In genomic region chr10:11560076-11560709, GRCh38 we compare ENCODE assay signal across 9 cellular contexts. TPM values are rescaled to one million over a fixed set of nuclear protein-coding genes. Genes with fewer than 3 reads are reported as not detected.
DNase-seq lines count a peak whose midpoint lies in the region; ATAC-seq and TF ChIP-seq lines count a peak whose summit lies in the region.
"Had no signal": no experiment of that assay in that cellular context is flagged by ENCODE, and none has a peak within 500 bp of the region (broad histone marks: within the 10 kb centered on the region; RNA-seq: fewer than 3 reads in every experiment).

No MANE protein-coding gene starts in this region.

- H3K36me3 Mint-ChIP-seq in activated CD8-positive, alpha-beta memory T cell treated with anti-CD3 and anti-CD28 coated beads, Interleukin-2, amount 10 ng/mL, durations not matched to agents 7 days and 5 days: no peaks in the 10 kb centered on the region

- no peak overlapping the region for H3K4me3 Mint-ChIP-seq in activated CD8-positive, alpha-beta memory T cell treated with anti-CD3 and anti-CD28 coated beads, Interleukin-2, amount 10 ng/mL, durations not matched to agents 7 days and 5 days

- ATAC-seq in GM21825 (IDR thresholded peaks at IDR 0.05; ENCODE audit: unreplicated experiment): peak; percentile 70
- no peak for ATAC-seq in activated CD8-positive, alpha-beta memory T cell treated with anti-CD3 and anti-CD28 coated beads, Interleukin-2, amount 10 ng/mL, durations not matched to agents 7 days and 5 days

- in situ Hi-C loops in GM13976 (cut with MboI; ENCODE audit: low sequenced_read_pairs, unreplicated experiment) (no loop called here), KBM-7 (cut with MboI; ENCODE audit: low pct_unique_long_range_greater_than_20kb, low sequenced_read_pairs) (no loop called here)

- peaks cover 5% of the 10 kb centered on the region for H3K4me1 Mint-ChIP-seq in activated CD8-positive, alpha-beta memory T cell treated with anti-CD3 and anti-CD28 coated beads, Interleukin-2, amount 10 ng/mL, durations not matched to agents 7 days and 5 days

- DNase-seq in GM13976 (ENCODE audit: low spot score) (peak; percentile 37), KBM-7 (peak; percentile 62), kidney tubule cell (ENCODE audit: low spot score) (peak; percentile 63), NCI-H146 (lab: John Stamatoyannopoulos, UW) (no peak), NCI-H226 (no peak)
- DNase-seq in activated effector memory CD4-positive, alpha-beta T cell treated with Interleukin-2 at 50 U/mL for 16 hours: no peak
- no peak for DNase-seq in activated CD8-positive, alpha-beta memory T cell treated with anti-CD3 and anti-CD28 coated beads, Interleukin-2, amount 10 ng/mL, durations not matched to agents 7 days and 5 days
- DNase-seq: DMS79 treated with DMSO at 0.1 percent for 48 hours had no signal

- H3K9me3 Mint-ChIP-seq in activated CD8-positive, alpha-beta memory T cell treated with anti-CD3 and anti-CD28 coated beads, Interleukin-2, amount 10 ng/mL, durations not matched to agents 7 days and 5 days (ENCODE audit: low read depth): no peaks in the 10 kb centered on the region

- CTCF ChIA-PET in activated CD8-positive, alpha-beta memory T cell treated with anti-CD3 and anti-CD28 coated beads, Interleukin-2, amount 10 ng/mL, durations not matched to agents 7 days and 5 days (lab: Charles Lee): interaction anchor here (1.6 kb wide), 1 partner anchor 10 kb away, joined by 3 read pairs; no protein-coding TSS in a partner anchor

- H3K27ac Mint-ChIP-seq in activated CD8-positive, alpha-beta memory T cell treated with anti-CD3 and anti-CD28 coated beads, Interleukin-2, amount 10 ng/mL, durations not matched to agents 7 days and 5 days: no peak overlapping the region

- no peak for TF ChIP-seq CTCF in GM13976 (IDR thresholded peaks at IDR 0.05; ENCODE audit: borderline replicate concordance, control extremely low read depth, extremely low read depth, insufficient read depth, missing control alignments)

- H3K27me3 Mint-ChIP-seq in activated CD8-positive, alpha-beta memory T cell treated with anti-CD3 and anti-CD28 coated beads, Interleukin-2, amount 10 ng/mL, durations not matched to agents 7 days and 5 days: peaks cover 5% of the 10 kb centered on the region

RNA-seq across cellular contexts. Expression of gene USP6NL, which starts 51.3 kb away (rescaled TPM):
- total RNA-seq in activated CD8-positive, alpha-beta memory T cell treated with anti-CD3 and anti-CD28 coated beads, Interleukin-2, amount 10 ng/mL, durations not matched to agents 7 days and 5 days: 1 to 10 TPM in 1 of 2 experiments, under 1 TPM in 1; 0.49 to 1.1 TPM

Comparison
In these comparisons a context has a peak if more than half of its experiments do, and no peak if none do; other contexts are left out.
1. DNase-seq: peak in GM13976 (single experiment), KBM-7 (single experiment) and kidney tubule cell (single experiment); none in NCI-H146 (single experiment), NCI-H226 (single experiment), activated effector memory CD4-positive, alpha-beta T cell treated with Interleukin-2 at 50 U/mL for 16 hours (single experiment) and activated CD8-positive, alpha-beta memory T cell treated with anti-CD3 and anti-CD28 coated beads, Interleukin-2, amount 10 ng/mL, durations not matched to agents 7 days and 5 days (single experiment).